17 cellular contexts compared by ENCODE assay signal in genomic region chr4:187602339-187603092, GRCh38.
A peak's percentile ranks its signal among the peaks of the same experiment; 100 is the strongest.
DNase-seq lines count a peak whose midpoint lies in the region; ATAC-seq and TF ChIP-seq lines count a peak whose summit lies in the region.
"Had no signal": no experiment of that assay in that cellular context is flagged by ENCODE, and none has a peak within 500 bp of the region (broad histone marks: within the 10 kb centered on the region; RNA-seq: fewer than 3 reads in every experiment).

No MANE protein-coding gene starts in this region.

- H3K27me3 ChIP-seq in BJ (ENCODE audit: control insufficient read depth, insufficient read depth, low read length), result no peaks in the 10 kb centered on the region
- H3K27me3 ChIP-seq in PC-3 (ENCODE audit: low read length), result no peaks in the 10 kb centered on the region
- H3K27me3 ChIP-seq in neuronal stem cell (ENCODE audit: control insufficient read depth in 3 of 3, insufficient read depth in 3 of 3, low read depth in 1 of 3, low read length in 3 of 3), result no peaks in the 10 kb centered on the region
- no peaks in the 10 kb centered on the region for H3K27me3 ChIP-seq in right atrium auricular region

- no peaks in the 10 kb centered on the region for H3K9me2 ChIP-seq in PC-3 (replicated peaks; ENCODE audit: low read length)

- no peak overlapping the region for H2AK5ac ChIP-seq in neuronal stem cell (ENCODE audit: low read depth, low read length)

- H3K4me3 ChIP-seq in BJ (ENCODE audit: low read depth, low read length), result no peak overlapping the region
- peak overlapping the region; percentile 34 for H3K4me3 ChIP-seq in PC-3 (ENCODE audit: low read length)
- no peak overlapping the region for H3K4me3 ChIP-seq in choroid plexus epithelial cell (ENCODE audit: low read depth, low read length)
- H3K4me3 ChIP-seq in neuronal stem cell (ENCODE audit: low read length in 2 of 2), result no peak overlapping the region
- no peak overlapping the region for H3K4me3 ChIP-seq in right atrium auricular region
- H3K4me3 ChIP-seq: adrenal gland had no signal

- intact Hi-C loops in PC-3 (cut with micrococcal nuclease) (loop anchor here (5.0 kb wide), 1 partner anchor 120 kb away; no protein-coding TSS in a partner anchor), Right ventricle myocardium inferior (cut with DNase I) (no loop called here)

- POLR2A ChIA-PET in BJ (lab: Charles Lee), result no interaction called here
- POLR2A ChIA-PET in PC-3 (lab: Charles Lee; ENCODE audit: unreplicated experiment), result interaction anchor here (0.6 kb wide), 1 partner anchor 266 kb away, joined by 5 read pairs; no protein-coding TSS in a partner anchor

- H2BK15ac ChIP-seq in neuronal stem cell (ENCODE audit: low read length), result no peak overlapping the region

- H3K9me3 ChIP-seq in PC-3 (ENCODE audit: low read length) (no peaks in the 10 kb centered on the region), neuronal stem cell (replicated peaks in 1 of 2; ENCODE audit: control insufficient read depth in 2 of 2, insufficient read depth in 1 of 2, low read depth in 1 of 2, low read length in 2 of 2) (no peaks in the 10 kb centered on the region), right atrium auricular region (no peaks in the 10 kb centered on the region)
- H3K9me3 ChIP-seq: adrenal gland had no signal

- H3K4ac ChIP-seq in neuronal stem cell (ENCODE audit: low read length), result no peak overlapping the region

- ATAC-seq in PC-3 (peak; percentile 67), Right ventricle myocardium inferior (no peak)
- ATAC-seq: Panc1 had no signal

- no TSS peak for BruUV-seq in PC-3 (replicated peaks; lab: Mats Ljungman, UMichigan)

- no peak overlapping the region for H4K91ac ChIP-seq in neuronal stem cell (ENCODE audit: low read depth, low read length, poor library complexity)

- no peaks in the 10 kb centered on the region for H4K20me1 ChIP-seq in PC-3 (ENCODE audit: low read length)

- H2BK12ac ChIP-seq in neuronal stem cell (ENCODE audit: low read length), result peak overlapping the region; percentile 43

- DNase-seq in BJ (ENCODE audit: low read depth) (peak; percentile 36), PC-3 (peak; percentile 58), choroid plexus epithelial cell (ENCODE audit: low read depth) (peak; percentile 27), neuronal stem cell (ENCODE audit: low spot score) (no peak), right atrium auricular region (ENCODE audit: low spot score) (no peak), Right ventricle myocardium inferior (ENCODE audit: missing footprints) (no peak), NCI-H524 (lab: John Stamatoyannopoulos, UW) (no peak)
- no peak for DNase-seq in stimulated activated CD8-positive, alpha-beta memory T cell treated with anti-CD3 and anti-CD28 coated beads, Interleukin-4, amount 100 ng/mL, for 48 hours
- DNase-seq: activated T-cell treated with anti-CD3 and anti-CD28 coated beads for 4 hours; adrenal gland; CD4-positive, alpha-beta memory T cell; erythroblast; H9; small intestine had no signal

- no CpG with 5 or more reads among the region's 11 CpGs for WGBS in neuronal stem cell (ENCODE audit: extremely low coverage in 2 of 2, insufficient read length in 2 of 2, insufficient replicate concordance in 1 of 2), 2 donors

- no peak overlapping the region for H2BK5ac ChIP-seq in neuronal stem cell (ENCODE audit: low read length)

- H3K23ac ChIP-seq in neuronal stem cell (ENCODE audit: low read depth, low read length, poor library complexity), result no peak overlapping the region

- no peak for TF ChIP-seq CTCF in BJ (IDR thresholded peaks at IDR 0.05; ENCODE audit: insufficient read depth, low read depth, low read length)
- no peak for TF ChIP-seq CTCF in PC-3 (conservative IDR thresholded peaks at IDR 0.05; ENCODE audit: low read depth, low read length)
- no peak for TF ChIP-seq CTCF in choroid plexus epithelial cell (conservative IDR thresholded peaks at IDR 0.05; ENCODE audit: low read depth, low read length)
- no peak for TF ChIP-seq CTCF in right atrium auricular region (IDR thresholded peaks at IDR 0.05)

- H3K14ac ChIP-seq in neuronal stem cell (ENCODE audit: low read length), result no peak overlapping the region

- H3K4me2 ChIP-seq in PC-3 (ENCODE audit: low read length) (peak overlapping the region; percentile 61), neuronal stem cell (ENCODE audit: insufficient read depth, low read length, poor library complexity, severe bottlenecking) (no peak overlapping the region)
- H3K4me2 ChIP-seq: KMS-11 had no signal

- H3K4me1 ChIP-seq in PC-3 (ENCODE audit: insufficient read depth, low read length) (peaks cover 17% of the 10 kb centered on the region), neuronal stem cell (ENCODE audit: control insufficient read depth in 2 of 2, insufficient read depth in 1 of 2, low read depth in 1 of 2, low read length in 2 of 2) (no peaks in the 10 kb centered on the region), right atrium auricular region (peaks cover 0 to 10% of the 10 kb centered on the region in 2 donors)
- H3K4me1 ChIP-seq: adrenal gland had no signal

- H3K27ac ChIP-seq in PC-3 (ENCODE audit: low read length) (peak overlapping the region; percentile 33), neuronal stem cell (replicated peaks; ENCODE audit: low read length) (no peak overlapping the region), right atrium auricular region (no peak overlapping the region)
- H3K27ac ChIP-seq: adrenal gland, KMS-11, VCaP had no signal

- CTCF ChIA-PET in BJ (lab: Yijun Ruan, JAX) (interaction anchor here (0.6 to 1.2 kb wide), 4 partner anchors 121 to 877 kb away, joined by 3 to 4 read pairs (median 4); no protein-coding TSS in a partner anchor), PC-3 (lab: Charles Lee) (no interaction called here)

- no peaks in the 10 kb centered on the region for H3K79me1 ChIP-seq in neuronal stem cell (ENCODE audit: low read depth, low read length)

- H3K36me3 ChIP-seq in BJ (ENCODE audit: control insufficient read depth, insufficient read depth, low read length), result no peaks in the 10 kb centered on the region
- no peaks in the 10 kb centered on the region for H3K36me3 ChIP-seq in PC-3 (ENCODE audit: low read depth, low read length)
- no peaks in the 10 kb centered on the region for H3K36me3 ChIP-seq in neuronal stem cell (replicated peaks in 1 of 2; ENCODE audit: control insufficient read depth in 2 of 2, insufficient read depth in 2 of 2, low read length in 2 of 2)
- H3K36me3 ChIP-seq in right atrium auricular region, result no peaks in the 10 kb centered on the region
- H3K36me3 ChIP-seq: adrenal gland had no signal

- H3K18ac ChIP-seq in neuronal stem cell (ENCODE audit: low read length), result no peak overlapping the region

- H2AFZ ChIP-seq in PC-3 (ENCODE audit: low read length) (peak overlapping the region; percentile 78), neuronal stem cell (ENCODE audit: low read length) (no peak overlapping the region)

- H4K8ac ChIP-seq in neuronal stem cell (ENCODE audit: low read depth, low read length), result no peak overlapping the region

- H3K9ac ChIP-seq in PC-3 (ENCODE audit: low read length) (no peak overlapping the region), neuronal stem cell (ENCODE audit: low read depth, low read length, poor library complexity) (no peak overlapping the region)
- H3K9ac ChIP-seq: KMS-11 had no signal

- H2BK120ac ChIP-seq in neuronal stem cell (ENCODE audit: low read depth, low read length), result no peak overlapping the region

- no peaks in the 10 kb centered on the region for H3K79me2 ChIP-seq in PC-3 (ENCODE audit: low read length)

- H3F3A ChIP-seq in PC-3 (ENCODE audit: low read length, unreplicated experiment), result no peaks in the 10 kb centered on the region

Comparison
In these comparisons a context has a peak if more than half of its experiments do, and no peak if none do; other contexts are left out.
1. DNase-seq: peak in BJ (single experiment), PC-3 (single experiment) and choroid plexus epithelial cell (single experiment); none in neuronal stem cell (single experiment), right atrium auricular region (single experiment), Right ventricle myocardium inferior (single experiment), stimulated activated CD8-positive, alpha-beta memory T cell treated with anti-CD3 and anti-CD28 coated beads, Interleukin-4, amount 100 ng/mL, for 48 hours (single experiment) and NCI-H524 (0 of 2).